Comparison of ENCODE assay signal across 8 cellular contexts in the genomic region with DNA sequence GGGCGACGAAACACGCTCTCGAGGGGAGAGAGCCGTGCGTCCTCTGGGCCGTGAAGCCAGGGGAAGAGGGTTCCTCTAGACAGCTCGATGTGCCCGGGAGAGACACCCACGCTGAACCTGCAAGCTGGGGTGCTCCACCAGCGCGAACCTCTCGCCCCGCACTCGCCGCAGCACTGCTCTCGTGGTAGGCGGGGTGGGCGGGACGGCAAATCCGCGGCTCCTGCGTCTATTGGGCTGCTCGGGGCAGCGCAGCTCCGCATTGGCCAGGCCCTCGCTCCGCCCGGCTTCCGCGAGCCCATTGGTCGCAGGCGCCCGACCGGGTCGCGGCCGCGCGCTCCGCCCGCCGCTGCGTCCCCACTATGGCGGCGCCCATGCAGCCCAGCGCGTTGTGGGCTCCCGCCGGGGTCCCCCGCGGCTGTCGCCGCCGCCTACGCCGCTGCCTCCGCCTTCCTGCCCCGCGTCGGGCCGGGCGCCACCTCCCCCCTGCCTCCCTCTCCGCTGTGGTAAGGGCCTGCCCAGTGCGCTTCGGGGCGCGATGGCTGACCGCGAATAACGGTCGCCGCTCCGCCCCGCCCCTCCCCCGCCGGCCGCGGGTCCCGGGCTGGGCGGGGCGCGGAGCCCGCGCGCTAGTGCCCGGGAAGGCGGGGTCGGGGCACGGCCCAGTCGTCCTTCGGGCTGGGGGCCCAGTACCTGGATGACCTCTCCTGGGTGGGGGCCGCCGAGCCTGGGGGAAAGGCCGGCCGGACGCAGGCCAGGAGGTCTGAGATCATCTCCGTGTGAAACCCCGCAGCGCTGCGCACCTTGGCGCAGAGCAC. TPM values are rescaled to one million over a fixed set of nuclear protein-coding genes. Genes with fewer than 3 reads are reported as not detected.
DNase-seq lines count a peak whose midpoint lies in the region; ATAC-seq and TF ChIP-seq lines count a peak whose summit lies in the region.

A gene with protein sequence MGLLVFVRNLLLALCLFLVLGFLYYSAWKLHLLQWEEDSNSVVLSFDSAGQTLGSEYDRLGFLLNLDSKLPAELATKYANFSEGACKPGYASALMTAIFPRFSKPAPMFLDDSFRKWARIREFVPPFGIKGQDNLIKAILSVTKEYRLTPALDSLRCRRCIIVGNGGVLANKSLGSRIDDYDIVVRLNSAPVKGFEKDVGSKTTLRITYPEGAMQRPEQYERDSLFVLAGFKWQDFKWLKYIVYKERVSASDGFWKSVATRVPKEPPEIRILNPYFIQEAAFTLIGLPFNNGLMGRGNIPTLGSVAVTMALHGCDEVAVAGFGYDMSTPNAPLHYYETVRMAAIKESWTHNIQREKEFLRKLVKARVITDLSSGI (plus strand): TSS at position 346 of the 815 bp plus-strand sequence. CDS start 28,727 bp downstream, outside the sequence.

- H3K4me3 ChIP-seq in right cardiac atrium (ENCODE audit: low read length) (peak within 1 kb of the TSS; percentile 91), uterus (peak within 1 kb of the TSS; percentile 59 to 88)

- peak in 1 of 2 donors; percentile 78 for TF ChIP-seq POLR2A in uterus (IDR thresholded peaks at IDR 0.05)

- no peaks in the 10 kb centered on the region for H3K9me3 ChIP-seq in right cardiac atrium (ENCODE audit: control insufficient read depth, low read length)
- no peaks in the 10 kb centered on the region for H3K9me3 ChIP-seq in uterus

- TF ChIP-seq CTCF in uterus (IDR thresholded peaks at IDR 0.05) = no peak

- intact Hi-C loops in right cardiac atrium (cut with DNase I) = no loop called here
- intact Hi-C loops in uterus (cut with DNase I; ENCODE audit: low total_unique reads) = no loop called here

- DNase-seq in NCI-H187 treated with DMSO at 0.1 percent for 48 hours (lab: John Stamatoyannopoulos, UW) = peak; percentile 48
- peak; percentile 82 to 96 (median 86) for DNase-seq in T-helper 2 cell
- peak; percentile 94 to 97 (median 96) for DNase-seq in right cardiac atrium
- DNase-seq in putamen (ENCODE audit: low spot score) = peak; percentile 93
- DNase-seq in uterus = peak; percentile 87 to 89

- H3K27me3 ChIP-seq in right cardiac atrium (ENCODE audit: control insufficient read depth, insufficient read depth) (no peaks in the 10 kb centered on the region), uterus (no peaks in the 10 kb centered on the region)

- under 1% methylated on average over 102 of the region's 102 CpGs for WGBS in right cardiac atrium

- H3K27ac ChIP-seq in angular gyrus (ENCODE audit: low read depth, low read length) (peak within 1 kb of the TSS; percentile 71), right cardiac atrium (ENCODE audit: low read length) (peak within 1 kb of the TSS; percentile 73), uterus (peak within 1 kb of the TSS; percentile 59 to 85)

- ATAC-seq in GM18499 (IDR thresholded peaks at IDR 0.05; ENCODE audit: insufficient read depth, unreplicated experiment) = peak; percentile 65
- ATAC-seq in HG02885 (IDR thresholded peaks at IDR 0.05; ENCODE audit: poor library complexity, unreplicated experiment) = peak; percentile 93
- peak; percentile 98 to 99 for ATAC-seq in right cardiac atrium

- H3K36me3 ChIP-seq in uterus = no peaks in the 10 kb centered on the region

- H3K4me1 ChIP-seq in right cardiac atrium (ENCODE audit: control insufficient read depth, insufficient read depth, low read length) = no peaks in the 10 kb centered on the region
- H3K4me1 ChIP-seq in uterus = peaks cover 0 to 3% of the 10 kb centered on the region in 2 donors

RNA-seq across cellular contexts. Expression of the gene that starts here (rescaled TPM):
- total RNA-seq in right cardiac atrium = 10 to 100 TPM; 19.8 to 26.3 (median 22.3) TPM
- 19.6 TPM for polyA plus RNA-seq in right cardiac atrium
- 10 to 100 TPM in 2 of 4 donors, 1 to 10 TPM in 2; 4.1 to 47.2 (median 19.0) TPM for total RNA-seq in uterus

Comparison
In these comparisons a context has a peak if more than half of its experiments do, and no peak if none do; other contexts are left out.
1. Peak in every context shown above with its lines: DNase-seq, ATAC-seq, H3K4me3 ChIP-seq and H3K27ac ChIP-seq.